Comparison of ENCODE assay signal across 16 cellular contexts in genomic region chr17:65297384-65297783, GRCh38.
DNase-seq lines count a peak whose midpoint lies in the region; ATAC-seq and TF ChIP-seq lines count a peak whose summit lies in the region.
"Had no signal": no experiment of that assay in that cellular context is flagged by ENCODE, and none has a peak within 500 bp of the region (broad histone marks: within the 10 kb centered on the region; RNA-seq: fewer than 3 reads in every experiment).

No MANE protein-coding gene starts in this region.

- no peaks in the 10 kb centered on the region for H3K27me3 ChIP-seq in A673 (replicated peaks; ENCODE audit: insufficient read depth, low read depth, low read length, poor library complexity)
- peaks cover 0 to 11% (median 0%) of the 10 kb centered on the region in 7 donors for H3K27me3 ChIP-seq in spleen (replicated peaks in 1 of 7)
- H3K27me3 ChIP-seq: esophagus squamous epithelium, left lung had no signal

- peaks cover 5% of the 10 kb centered on the region for H3K4me1 Mint-ChIP-seq in activated T-cell treated with anti-CD3 and anti-CD28 coated beads, Interleukin-2, amount 50 U/mL, for 24 hours (ENCODE audit: low read depth)

- TF ChIP-seq CTCF in A673 (conservative IDR thresholded peaks at IDR 0.05; ENCODE audit: low read depth, low read length) (no peak), astrocyte of the spinal cord (IDR thresholded peaks at IDR 0.05; ENCODE audit: low read depth, low read length) (no peak), foreskin fibroblast (IDR thresholded peaks at IDR 0.05; ENCODE audit: low read depth, low read length) (no peak), spleen (IDR thresholded peaks at IDR 0.05 in 8 of 11, conservative IDR thresholded peaks at IDR 0.05 in 3 of 11) (no peak)

- H3K4me3 ChIP-seq in A673 (ENCODE audit: low read depth, low read length, poor library complexity, severe bottlenecking) (no peak overlapping the region), astrocyte of the spinal cord (ENCODE audit: low read depth, low read length) (no peak overlapping the region), foreskin fibroblast (ENCODE audit: low read depth in 1 of 2, low read length in 2 of 2) (no peak overlapping the region), spleen (no peak overlapping the region)
- H3K4me3 ChIP-seq: esophagus squamous epithelium, left lung had no signal

- TF ChIP-seq POLR2A in spleen (IDR thresholded peaks at IDR 0.05), result no peak

- 56 to 90% (median 69%) methylated on average over 2 of the region's 2 CpGs for WGBS in spleen, 5 donors

- peaks cover 9% of the 10 kb centered on the region for H3K27me3 Mint-ChIP-seq in activated T-cell treated with anti-CD3 and anti-CD28 coated beads, Interleukin-2, amount 50 U/mL, for 24 hours

- intact Hi-C loops in A673 (cut with micrococcal nuclease; ENCODE audit: unreplicated experiment) (loop anchor here (10.0 kb wide), 1 partner anchor 497 kb away; no protein-coding TSS in a partner anchor), spleen (cut with DNase I; ENCODE audit: low total_unique reads) (loop anchor here (5.0 kb wide), 1 partner anchor 870 kb away; no protein-coding TSS in a partner anchor)

- no peak overlapping the region for H3K4me3 Mint-ChIP-seq in activated T-cell treated with anti-CD3 and anti-CD28 coated beads, Interleukin-2, amount 50 U/mL, for 24 hours
- H3K4me3 Mint-ChIP-seq: activated naive CD4-positive, alpha-beta T cell treated with anti-CD3 and anti-CD28 coated beads, Interleukin-2, amount 50 U/mL, for 24 hours; CD8-positive, alpha-beta memory T cell had no signal

- POLR2A ChIA-PET in A673 (lab: Charles Lee; ENCODE audit: low non-redundant PET), result interaction anchor here (0.6 to 0.7 kb wide), 3 partner anchors 38 to 162 kb away, joined by 3 to 7 read pairs (median 3); no protein-coding TSS in a partner anchor

- in situ Hi-C loops in astrocyte of the spinal cord (cut with HindIII; ENCODE audit: low sequenced_read_pairs), result no loop called here

- no peak for ATAC-seq in HG03432 (IDR thresholded peaks at IDR 0.05; ENCODE audit: unreplicated experiment)
- ATAC-seq: left lung had no signal

- no peaks in the 10 kb centered on the region for H3K36me3 ChIP-seq in A673 (ENCODE audit: insufficient read depth, low read length, poor library complexity, severe bottlenecking)
- H3K36me3 ChIP-seq in spleen, result no peaks in the 10 kb centered on the region
- H3K36me3 ChIP-seq: esophagus squamous epithelium, left lung had no signal

- no peak overlapping the region for H3K27ac Mint-ChIP-seq in activated T-cell treated with anti-CD3 and anti-CD28 coated beads, Interleukin-2, amount 50 U/mL, for 24 hours
- H3K27ac Mint-ChIP-seq: activated naive CD4-positive, alpha-beta T cell treated with anti-CD3 and anti-CD28 coated beads, Interleukin-2, amount 50 U/mL, for 24 hours; CD8-positive, alpha-beta memory T cell had no signal

- no peaks in the 10 kb centered on the region for H3K36me3 Mint-ChIP-seq in activated T-cell treated with anti-CD3 and anti-CD28 coated beads, Interleukin-2, amount 50 U/mL, for 24 hours (ENCODE audit: low read depth)

- H3K27ac ChIP-seq in A673 (ENCODE audit: low read depth, low read length, poor library complexity, severe bottlenecking) (no peak overlapping the region), spleen (no peak overlapping the region)
- H3K27ac ChIP-seq: esophagus squamous epithelium, left lung had no signal

- CTCF ChIA-PET in A673 (lab: Charles Lee), result no interaction called here

- H3K9me3 Mint-ChIP-seq in activated T-cell treated with anti-CD3 and anti-CD28 coated beads, Interleukin-2, amount 50 U/mL, for 24 hours, result no peaks in the 10 kb centered on the region
- H3K9me3 Mint-ChIP-seq: activated naive CD4-positive, alpha-beta T cell treated with anti-CD3 and anti-CD28 coated beads, Interleukin-2, amount 50 U/mL, for 24 hours had no signal

- DNase-seq in A673 (ENCODE audit: low spot score) (peak; percentile 74), HCEC 1CT (peak; percentile 56), astrocyte of the spinal cord (ENCODE audit: low read depth, low spot score) (peak; percentile 14), foreskin fibroblast (peak; percentile 52 to 71), iPS-NIHi7 (ENCODE audit: extremely low spot score) (no peak), spleen (no peak)
- no peak for DNase-seq in activated T-cell treated with anti-CD3 and anti-CD28 coated beads, Interleukin-2, amount 50 U/mL, for 24 hours
- DNase-seq: activated CD4-positive, alpha-beta T cell treated with anti-CD3 and anti-CD28 coated beads, Interleukin-2, amount 50 U/mL, for 1 hour; CD8-positive, alpha-beta memory T cell; esophagus squamous epithelium; left lung; NCI-H1092 treated with DMSO at 0.1 percent for 48 hours; stimulated activated CD4-positive, alpha-beta T cell treated with anti-CD3 and anti-CD28 coated beads, Interleukin-4, amount 100 ng/mL, for 1 hour; substantia nigra had no signal

- H3K4me1 ChIP-seq in A673 (ENCODE audit: insufficient read depth, low read length, poor library complexity, severe bottlenecking), result peaks cover 8% of the 10 kb centered on the region
- peaks cover 0 to 9% (median 4%) of the 10 kb centered on the region in 6 donors for H3K4me1 ChIP-seq in spleen

- BruUV-seq in A673 (replicated peaks; lab: Mats Ljungman, UMichigan), result no TSS peak

- no peaks in the 10 kb centered on the region for H3K9me3 ChIP-seq in A673 (ENCODE audit: low read depth, low read length, poor library complexity, severe bottlenecking)
- H3K9me3 ChIP-seq in spleen, result no peaks in the 10 kb centered on the region
- H3K9me3 ChIP-seq: esophagus squamous epithelium, left lung had no signal

Comparison
In these comparisons a context has a peak if more than half of its experiments do, and no peak if none do; other contexts are left out.
1. DNase-seq: peak in A673 (single experiment), HCEC 1CT (single experiment), astrocyte of the spinal cord (single experiment) and foreskin fibroblast (2 of 2); none in activated T-cell treated with anti-CD3 and anti-CD28 coated beads, Interleukin-2, amount 50 U/mL, for 24 hours (single experiment), iPS-NIHi7 (single experiment) and spleen (single experiment).